ENCODE assay signal across 8 cellular contexts in genomic region chr6:27684264-27685211, GRCh38.
DNase-seq lines count a peak whose midpoint lies in the region; ATAC-seq and TF ChIP-seq lines count a peak whose summit lies in the region.

No MANE protein-coding gene starts in this region.

- H3K27me3 ChIP-seq in right cardiac atrium (ENCODE audit: control insufficient read depth, insufficient read depth), result no peaks in the 10 kb centered on the region

- DNase-seq in ELR (ENCODE audit: low read depth), result peak; percentile 95
- DNase-seq in Kasumi-1 (lab: John Stamatoyannopoulos, UW), result peak; percentile 41 to 47
- DNase-seq in amniotic epithelial cell (ENCODE audit: low read depth), result peak; percentile 77
- peak; percentile 38 for DNase-seq in myocyte (ENCODE audit: low read depth)
- DNase-seq in right cardiac atrium, result no peak

- no peak overlapping the region for H3K27ac ChIP-seq in right cardiac atrium (ENCODE audit: low read length)

- no peaks in the 10 kb centered on the region for H3K9me3 ChIP-seq in right cardiac atrium (ENCODE audit: control insufficient read depth, low read length)

- H3K4me3 ChIP-seq in right cardiac atrium (ENCODE audit: low read length), result no peak overlapping the region

- no peaks in the 10 kb centered on the region for H3K4me1 ChIP-seq in right cardiac atrium (ENCODE audit: control insufficient read depth, insufficient read depth, low read length)

- intact Hi-C loops in right cardiac atrium (cut with DNase I), result no loop called here

- WGBS in right cardiac atrium, result 41% methylated on average over 34 of the region's 34 CpGs

- peak; percentile 36 for ATAC-seq in SK-N-SH treated with all-trans-retinoic acid at 6 μM for 48 hours
- no peak for ATAC-seq in HG02623 (IDR thresholded peaks at IDR 0.05; ENCODE audit: unreplicated experiment)
- ATAC-seq in right cardiac atrium, result no peak
- ATAC-seq in HG02840 (IDR thresholded peaks at IDR 0.05; ENCODE audit: low FRiP score, unreplicated experiment), result no peak

TF ChIP-seq in SK-N-SH treated with all-trans-retinoic acid at 6 μM for 48 hours, 23 proteins besides CTCF, POLR2A, EP300 and RAD21:
- TF ChIP-seq CREB5 (CRISPR knock-in tag; IDR thresholded peaks at IDR 0.05; ENCODE audit: low read depth), result no peak
- TF ChIP-seq ZFP30 (CRISPR knock-in tag; IDR thresholded peaks at IDR 0.05), result no peak
- no peak for TF ChIP-seq CSRNP3 (CRISPR knock-in tag; IDR thresholded peaks at IDR 0.05)

Comparison
In these comparisons a context has a peak if more than half of its experiments do, and no peak if none do; other contexts are left out.
1. DNase-seq: peak in ELR (single experiment), Kasumi-1 (2 of 2), amniotic epithelial cell (single experiment) and myocyte (single experiment); none in right cardiac atrium (0 of 3).